ENCODE assay signal across 9 cellular contexts in the genomic region with DNA sequence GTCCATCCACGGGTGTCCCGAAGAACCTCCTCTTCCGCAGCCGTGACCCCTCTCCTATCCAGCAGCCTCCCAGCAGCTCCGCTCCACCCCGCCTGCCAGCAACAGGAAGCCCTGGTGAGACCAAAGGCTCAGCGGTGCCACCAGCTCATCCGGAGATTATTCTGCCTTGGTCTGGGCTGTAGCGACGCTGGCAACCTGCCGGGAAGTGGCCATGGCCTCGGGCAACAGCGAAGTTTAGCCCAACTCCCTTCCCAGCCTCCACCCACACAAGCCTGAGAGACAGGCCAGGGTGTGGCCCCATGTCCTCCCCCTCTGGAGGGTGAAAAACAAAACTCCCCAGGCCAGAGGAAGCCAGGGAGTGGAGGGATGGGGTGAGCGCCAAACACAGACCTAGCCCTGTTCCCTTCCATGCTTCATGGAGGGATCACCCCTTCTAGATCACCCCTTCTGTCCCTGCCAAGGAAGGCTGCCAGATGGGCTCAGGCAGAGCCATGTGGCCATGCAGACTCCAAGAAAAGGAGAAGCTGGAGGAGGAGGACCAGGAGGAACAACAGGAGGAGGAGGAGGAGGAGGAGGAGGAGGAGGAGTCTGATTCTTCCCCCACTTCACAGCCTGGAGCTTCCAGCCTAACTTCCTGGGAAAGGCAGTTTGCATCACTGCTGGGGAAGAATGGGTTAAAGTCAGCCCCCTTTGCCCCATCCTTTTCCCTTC. TPM values are rescaled to one million over a fixed set of nuclear protein-coding genes. Genes with fewer than 3 reads are reported as not detected.
A peak's percentile ranks its signal among the peaks of the same experiment; 100 is the strongest.
DNase-seq lines count a peak whose midpoint lies in the region; ATAC-seq and TF ChIP-seq lines count a peak whose summit lies in the region.
"Had no signal": no experiment of that assay in that cellular context is flagged by ENCODE, and none has a peak within 500 bp of the region (broad histone marks: within the 10 kb centered on the region; RNA-seq: fewer than 3 reads in every experiment).

No MANE protein-coding gene starts in this region.

- H3K27me3 ChIP-seq in left lung, result peaks cover 0 to 15% of the 10 kb centered on the region in 2 donors

- in situ Hi-C loops in T47D (cut with HindIII; ENCODE audit: low pct_unique_long_range_greater_than_20kb, low sequenced_read_pairs), result no loop called here

- no peak for TF ChIP-seq CTCF in left lung (IDR thresholded peaks at IDR 0.05)

- no peaks in the 10 kb centered on the region for H3K9me3 ChIP-seq in left lung

- intact Hi-C loops in left lung (cut with DNase I), result no loop called here

- peaks cover 0 to 41% of the 10 kb centered on the region in 2 donors for H3K36me3 ChIP-seq in left lung

- peak; percentile 50 for TF ChIP-seq POLR2A in GM19099 (IDR thresholded peaks at IDR 0.05; ENCODE audit: extremely low read depth, insufficient read length, low read depth)

- peak overlapping the region; percentile 75 to 77 for H3K4me3 ChIP-seq in left lung

- ATAC-seq in left lung (peak; percentile 54), HG02678 (IDR thresholded peaks at IDR 0.05; ENCODE audit: unreplicated experiment) (no peak)

- peak overlapping the region; percentile 83 to 84 for H3K27ac ChIP-seq in left lung

- DNase-seq in AG08395 (ENCODE audit: low spot score) (peak; percentile 85), T-helper 22 cell (ENCODE audit: low read depth) (peak; percentile 29), T47D (ENCODE audit: low read depth in 1 of 2, low spot score in 1 of 2) (peak; percentile 25 to 33), left lung (peak; percentile 70 to 87), NCI-H2196 treated with DMSO at 0.1 percent for 48 hours (lab: John Stamatoyannopoulos, UW; ENCODE audit: unreplicated experiment) (no peak)
- DNase-seq in stimulated activated CD8-positive, alpha-beta memory T cell treated with anti-CD3 and anti-CD28 coated beads, Interleukin-7, amount 100 ng/mL, for 1 hour (ENCODE audit: low read depth in 2 of 2), result peak; percentile 19 to 21

- H3K4me1 ChIP-seq in left lung, result peaks cover 36 to 64% of the 10 kb centered on the region in 2 donors

RNA-seq across cellular contexts. Expression of a gene that starts 0.9 kb away (rescaled TPM):
- total RNA-seq in left lung, result 10 to 100 TPM; 29.4 to 60.2 TPM

RNA-seq across cellular contexts. Expression of a gene that starts 7.5 kb away (rescaled TPM):
- not detected for total RNA-seq in left lung
- total RNA-seq: pulmonary artery endothelial cell had no signal

RNA-seq across cellular contexts. Expression of a gene that starts 27.8 kb away (rescaled TPM):
- total RNA-seq in left lung, result under 1 TPM in 1 of 2 donors, not detected in 1; 0.16 TPM
- total RNA-seq: pulmonary artery endothelial cell had no signal

RNA-seq across cellular contexts. Expression of a gene that starts 42.3 kb away (rescaled TPM):
- under 1 TPM; 0.76 TPM for total RNA-seq in left lung

RNA-seq across cellular contexts. Expression of a gene that starts 54.8 kb away (rescaled TPM):
- total RNA-seq in left lung, result 10 to 100 TPM; 20.1 to 35.4 TPM
